ENCODE assay signal across 21 cellular contexts in the genomic region with DNA sequence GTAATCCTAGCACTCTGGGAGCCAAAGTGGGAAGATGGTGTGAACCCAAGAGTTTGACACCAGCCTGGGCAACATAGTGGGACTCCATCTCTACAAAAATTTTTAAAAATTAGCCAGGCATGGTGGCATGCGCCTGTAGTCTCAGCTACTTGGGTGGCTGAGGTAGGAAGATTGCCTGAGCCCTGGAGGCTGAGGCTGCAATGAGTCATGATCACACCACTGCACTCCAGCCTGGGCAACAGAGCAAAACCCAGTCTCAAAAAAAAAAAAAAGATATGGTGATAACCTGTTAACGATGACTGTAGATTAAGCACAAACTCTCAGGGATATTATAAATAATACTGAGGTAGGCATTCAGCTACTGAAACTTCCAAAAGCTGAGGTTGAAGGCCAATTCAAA.
DNase-seq lines count a peak whose midpoint lies in the region; ATAC-seq and TF ChIP-seq lines count a peak whose summit lies in the region.
"Had no signal": no experiment of that assay in that cellular context is flagged by ENCODE, and none has a peak within 500 bp of the region (broad histone marks: within the 10 kb centered on the region; RNA-seq: fewer than 3 reads in every experiment).

No MANE protein-coding gene starts in this region.

- peaks cover 11% of the 10 kb centered on the region for H3K9me3 Mint-ChIP-seq in activated B cell treated with CpG ODN at 0.5 μM for 24 hours
- H3K9me3 Mint-ChIP-seq: activated T-helper 1 cell treated with anti-CD3 and anti-CD28 coated beads, Interleukin-12 subunit alpha, Interleukin-12 subunit beta, Interleukin-2, Interleukin-4 antibody, amounts not matched to agents 30 ng/mL and 10 ng/mL and 1 ng/mL, durations not matched to agents 14 hours and 24 hours and 36 hours; central memory CD8-positive, alpha-beta T cell; T-helper 2 cell treated with Interferon-gamma antibody and Interleukin-4, amounts not matched to agents 5 μg/mL and 100 μg/mL, for 36 hours had no signal

- H3K4me1 Mint-ChIP-seq in activated B cell treated with CpG ODN at 0.5 μM for 24 hours = no peaks in the 10 kb centered on the region
- H3K4me1 Mint-ChIP-seq: central memory CD8-positive, alpha-beta T cell had no signal

- TF ChIP-seq CTCF in activated B cell treated with CpG ODN at 0.5 μM for 24 hours (IDR thresholded peaks at IDR 0.05) = no peak

- CTCF ChIA-PET in activated B cell treated with CpG ODN at 0.5 μM for 24 hours (lab: Charles Lee) = no interaction called here

- peaks cover 4% of the 10 kb centered on the region for H3K27me3 Mint-ChIP-seq in activated B cell treated with CpG ODN at 0.5 μM for 24 hours

- no peaks in the 10 kb centered on the region for H3K36me3 Mint-ChIP-seq in activated B cell treated with CpG ODN at 0.5 μM for 24 hours (ENCODE audit: low read depth)

- in situ Hi-C loops in Caki2 (cut with HindIII; ENCODE audit: low pct_unique_long_range_greater_than_20kb, low sequenced_read_pairs) = loop anchor here (25.0 kb wide), 1 partner anchor 135 kb away; a partner anchor contains a TSS

- no peak overlapping the region for H3K27ac Mint-ChIP-seq in activated B cell treated with CpG ODN at 0.5 μM for 24 hours
- H3K27ac Mint-ChIP-seq: activated T-helper 1 cell treated with anti-CD3 and anti-CD28 coated beads, Interleukin-12 subunit alpha, Interleukin-12 subunit beta, Interleukin-2, Interleukin-4 antibody, amounts not matched to agents 30 ng/mL and 10 ng/mL and 1 ng/mL, durations not matched to agents 14 hours and 24 hours and 36 hours; naive thymus-derived CD4-positive, alpha-beta T cell; T-helper 2 cell treated with Interferon-gamma antibody and Interleukin-4, amounts not matched to agents 5 μg/mL and 100 μg/mL, for 36 hours had no signal

- DNase-seq in Caki2 (ENCODE audit: low read depth) (peak; percentile 56), HT1080 (ENCODE audit: low read depth) (peak; percentile 90), activated B cell treated with CpG ODN at 0.5 μM for 24 hours (no peak), glomerular visceral epithelial cell (ENCODE audit: extremely low spot score) (peak; percentile 27), NCI-H446 (lab: John Stamatoyannopoulos, UW) (no peak)
- DNase-seq: activated naive CD4-positive, alpha-beta T cell treated with anti-CD3 and anti-CD28 coated beads, Interleukin-2, amount 50 U/mL, for 16 hours; anterior cingulate cortex; DMS79; foreskin fibroblast; left ventricle myocardium inferior; MG63; naive thymus-derived CD4-positive, alpha-beta T cell; NCI-H1436; NCI-H524; WERI-Rb-1 had no signal

- H3K4me3 Mint-ChIP-seq in activated B cell treated with CpG ODN at 0.5 μM for 24 hours = no peak overlapping the region
- H3K4me3 Mint-ChIP-seq: activated T-helper 1 cell treated with anti-CD3 and anti-CD28 coated beads, Interleukin-12 subunit alpha, Interleukin-12 subunit beta, Interleukin-2, Interleukin-4 antibody, amounts not matched to agents 30 ng/mL and 10 ng/mL and 1 ng/mL, durations not matched to agents 14 hours and 24 hours and 36 hours; central memory CD8-positive, alpha-beta T cell; naive thymus-derived CD4-positive, alpha-beta T cell; T-helper 2 cell treated with Interferon-gamma antibody and Interleukin-4, amounts not matched to agents 5 μg/mL and 100 μg/mL, for 36 hours had no signal

- ATAC-seq in activated B cell treated with CpG ODN at 0.5 μM for 24 hours (ENCODE audit: low read depth) (peak; percentile 61), GM18867 (IDR thresholded peaks at IDR 0.05; ENCODE audit: unreplicated experiment) (no peak), HG02970 (IDR thresholded peaks at IDR 0.05; ENCODE audit: low FRiP score, unreplicated experiment) (no peak), HG03097 (IDR thresholded peaks at IDR 0.05; ENCODE audit: low FRiP score, unreplicated experiment) (no peak)
- ATAC-seq: naive thymus-derived CD4-positive, alpha-beta T cell had no signal

- POLR2A ChIA-PET in activated B cell treated with CpG ODN at 0.5 μM for 24 hours (lab: Charles Lee) = no interaction called here

- intact Hi-C loops in activated B cell treated with CpG ODN at 0.5 μM for 24 hours (cut with micrococcal nuclease) = no loop called here

Comparison
In these comparisons a context has a peak if more than half of its experiments do, and no peak if none do; other contexts are left out.
1. DNase-seq: peak in Caki2 (single experiment), HT1080 (single experiment) and glomerular visceral epithelial cell (single experiment); none in activated B cell treated with CpG ODN at 0.5 μM for 24 hours (single experiment) and NCI-H446 (0 of 2).